8 cellular contexts compared by ENCODE assay signal in the genomic region with DNA sequence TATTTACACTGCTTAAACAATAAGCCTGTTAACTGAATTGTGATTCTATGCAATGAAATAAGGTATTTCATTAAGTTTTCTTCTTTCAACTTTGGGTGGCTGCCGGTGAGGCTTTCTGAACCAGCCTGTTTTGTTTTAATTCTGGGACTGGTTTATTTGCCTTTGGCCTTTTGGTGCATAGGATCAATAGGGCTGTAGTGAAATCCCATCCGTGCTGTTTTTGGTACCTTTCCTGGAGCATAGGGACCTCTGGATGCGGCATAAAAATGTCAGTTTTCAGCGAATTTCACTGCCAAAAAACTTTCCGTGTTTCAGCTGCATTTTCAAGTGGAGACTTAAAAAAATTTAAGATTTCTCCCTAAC. TPM values are rescaled to one million over a fixed set of nuclear protein-coding genes. Genes with fewer than 3 reads are reported as not detected.
DNase-seq lines count a peak whose midpoint lies in the region; ATAC-seq and TF ChIP-seq lines count a peak whose summit lies in the region.

No MANE protein-coding gene starts in this region.

- peak overlapping the region; percentile 96 for H3K4me3 Mint-ChIP-seq in MCF 10A (ENCODE audit: unreplicated experiment)

- peak overlapping the region; percentile 72 for H3K9ac ChIP-seq in HUES6 (ENCODE audit: low read length)
- H3K9ac ChIP-seq in mucosa of rectum (ENCODE audit: low read depth in 1 of 2, low read length in 2 of 2), result peak overlapping the region; percentile 92 to 97

- intact Hi-C loops in A673 (cut with micrococcal nuclease; ENCODE audit: unreplicated experiment) (no loop called here), MCF 10A (cut with micrococcal nuclease) (loop anchor here (1.0 to 5.0 kb wide), 2 partner anchors 51 to 128 kb away; a partner anchor contains a TSS)

- no peak for ATAC-seq in GM21423 (IDR thresholded peaks at IDR 0.05; ENCODE audit: unreplicated experiment)

- H3K4me3 ChIP-seq in A673 (ENCODE audit: low read depth, low read length, poor library complexity, severe bottlenecking) (peak overlapping the region; percentile 63), HUES6 (ENCODE audit: low read depth, low read length) (peak overlapping the region; percentile 97), mucosa of rectum (ENCODE audit: low read length in 2 of 2) (peak overlapping the region; percentile 95 to 96)

- H3K27ac Mint-ChIP-seq in MCF 10A (ENCODE audit: low read depth, unreplicated experiment), result peak overlapping the region; percentile 94

- H3K27me3 ChIP-seq in A673 (replicated peaks; ENCODE audit: insufficient read depth, low read depth, low read length, poor library complexity) (no peaks in the 10 kb centered on the region), HUES6 (ENCODE audit: control insufficient read depth, insufficient read depth, low read length) (peaks cover 12% of the 10 kb centered on the region), mucosa of rectum (ENCODE audit: control insufficient read depth in 2 of 2, insufficient read depth in 2 of 2, low read length in 2 of 2) (no peaks in the 10 kb centered on the region)

- CTCF ChIA-PET in A673 (lab: Charles Lee) (no interaction called here), MCF 10A (lab: Yijun Ruan, JAX) (interaction anchor here (0.6 to 1.9 kb wide), 5 partner anchors 10 to 180 kb away, joined by 3 to 8 read pairs (median 3); a partner anchor contains a TSS)

- H3K27me3 Mint-ChIP-seq in MCF 10A (ENCODE audit: insufficient read depth, unreplicated experiment), result no peaks in the 10 kb centered on the region

- H3K4me1 ChIP-seq in A673 (ENCODE audit: insufficient read depth, low read length, poor library complexity, severe bottlenecking) (no peaks in the 10 kb centered on the region), HUES6 (ENCODE audit: control insufficient read depth, insufficient read depth, low read length) (peaks cover 9% of the 10 kb centered on the region), mucosa of rectum (ENCODE audit: control insufficient read depth in 2 of 2, insufficient read depth in 2 of 2, low read length in 2 of 2) (peaks cover 6 to 27% of the 10 kb centered on the region in 2 donors)

- POLR2A ChIA-PET in A673 (lab: Charles Lee; ENCODE audit: low non-redundant PET), result no interaction called here
- POLR2A ChIA-PET in MCF 10A (lab: Yijun Ruan, JAX), result interaction anchor here (0.7 to 5.0 kb wide), 17 partner anchors 9 to 404 kb away, joined by 3 to 76 read pairs (median 4); a partner anchor contains a TSS

- DNase-seq in A673 (ENCODE audit: low spot score) (no peak), MCF 10A (ENCODE audit: unreplicated experiment) (no peak), T-helper 9 cell (no peak), germinal center (ENCODE audit: low spot score) (no peak), GM19240 (ENCODE audit: insufficient read length, low spot score) (no peak)

- peaks cover 12% of the 10 kb centered on the region for H3K4me1 Mint-ChIP-seq in MCF 10A (ENCODE audit: insufficient read depth, unreplicated experiment)

- no TSS peak for BruUV-seq in A673 (replicated peaks; lab: Mats Ljungman, UMichigan)
- BruUV-seq in MCF 10A (replicated peaks; lab: Mats Ljungman, UMichigan), result TSS peak; percentile 54

- H3K9me3 ChIP-seq in A673 (ENCODE audit: low read depth, low read length, poor library complexity, severe bottlenecking) (no peaks in the 10 kb centered on the region), HUES6 (ENCODE audit: control insufficient read depth, insufficient read depth, low read depth, low read length) (no peaks in the 10 kb centered on the region), mucosa of rectum (ENCODE audit: control insufficient read depth in 2 of 2, low read length in 2 of 2) (no peaks in the 10 kb centered on the region)

- peaks cover 6% of the 10 kb centered on the region for H3K36me3 Mint-ChIP-seq in MCF 10A (ENCODE audit: insufficient read depth, unreplicated experiment)

- no peaks in the 10 kb centered on the region for H3K9me3 Mint-ChIP-seq in MCF 10A (ENCODE audit: unreplicated experiment)

- TF ChIP-seq CTCF in A673 (conservative IDR thresholded peaks at IDR 0.05; ENCODE audit: low read depth, low read length) (no peak), MCF 10A (IDR thresholded peaks at IDR 0.05; ENCODE audit: unreplicated experiment) (no peak)

- H3K27ac ChIP-seq in A673 (ENCODE audit: low read depth, low read length, poor library complexity, severe bottlenecking) (no peak overlapping the region), HUES6 (ENCODE audit: low read depth, low read length) (no peak overlapping the region), mucosa of rectum (ENCODE audit: low read depth in 2 of 2, low read length in 2 of 2) (peak overlapping the region; percentile 91 to 93)

- H3K36me3 ChIP-seq in A673 (ENCODE audit: insufficient read depth, low read length, poor library complexity, severe bottlenecking), result no peaks in the 10 kb centered on the region
- no peaks in the 10 kb centered on the region for H3K36me3 ChIP-seq in HUES6 (ENCODE audit: control insufficient read depth, insufficient read depth, low read length)
- H3K36me3 ChIP-seq in mucosa of rectum (ENCODE audit: control insufficient read depth in 2 of 2, insufficient read depth in 2 of 2, low read length in 2 of 2), result peaks cover 0 to 3% of the 10 kb centered on the region in 2 donors

RNA-seq across cellular contexts. Expression of a gene that starts 0.5 kb away (rescaled TPM):
- total RNA-seq in A673 (2021) (6.4 and 8.9 TPM in 2 replicates), MCF 10A (2022) (7.3 and 9.3 TPM in 2 replicates)

RNA-seq across cellular contexts. Expression of a gene that starts 18.2 kb away (rescaled TPM):
- 27.5 and 28.3 TPM in 2 replicates for total RNA-seq in A673 (2021)
- 27.2 and 30.2 TPM in 2 replicates for total RNA-seq in MCF 10A (2022)

Comparison
In these comparisons a context has a peak if more than half of its experiments do, and no peak if none do; other contexts are left out.
1. H3K27ac ChIP-seq: peak in mucosa of rectum (2 of 2); none in A673 (single experiment) and HUES6 (single experiment).
2. Peak in every context shown above with its lines, with median percentiles within 50 percentile points of each other: H3K4me3 ChIP-seq.